ENCODE assay signal across 19 cellular contexts in the genomic region with DNA sequence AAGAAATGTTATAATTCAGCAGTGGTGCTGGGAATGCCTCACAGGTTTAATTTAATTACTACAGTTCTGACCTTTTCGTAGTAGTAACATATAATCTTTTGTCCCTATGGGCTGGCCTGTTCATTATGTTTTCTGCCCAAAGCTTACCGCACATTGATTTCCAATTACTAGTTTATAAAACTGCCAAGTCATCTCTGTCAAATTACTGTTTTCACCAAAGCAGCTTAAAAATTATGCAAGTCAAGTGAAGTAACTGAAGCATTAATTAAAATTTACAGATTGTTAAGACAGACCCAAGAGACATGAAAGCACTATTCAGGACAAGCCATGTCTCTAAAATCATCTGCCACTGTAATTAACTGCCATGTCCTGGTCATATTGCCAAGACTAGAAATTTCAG.
DNase-seq lines count a peak whose midpoint lies in the region; ATAC-seq, FAIRE-seq and TF ChIP-seq lines count a peak whose summit lies in the region.
"Had no signal": no experiment of that assay in that cellular context is flagged by ENCODE, and none has a peak within 500 bp of the region (broad histone marks: within the 10 kb centered on the region; RNA-seq: fewer than 3 reads in every experiment).

No MANE protein-coding gene starts in this region.

- H3K9me3 ChIP-seq in HepG2 (ENCODE audit: low read length) (no peaks in the 10 kb centered on the region), right lobe of liver (no peaks in the 10 kb centered on the region), SK-N-SH (no peaks in the 10 kb centered on the region)
- H3K9me3 ChIP-seq: Caco-2 had no signal

- intact Hi-C loops in HepG2 (cut with micrococcal nuclease; ENCODE audit: unreplicated experiment) = no loop called here
- intact Hi-C loops in right lobe of liver (cut with DNase I) = no loop called here
- intact Hi-C loops in lower leg skin (cut with DNase I; ENCODE audit: low total_unique reads) = no loop called here

- H3K27me3 ChIP-seq in HepG2 (ENCODE audit: control insufficient read depth in 1 of 2, insufficient read depth in 2 of 2, low read length in 2 of 2) (no peaks in the 10 kb centered on the region), right lobe of liver (no peaks in the 10 kb centered on the region), SK-N-SH (ENCODE audit: insufficient read depth) (no peaks in the 10 kb centered on the region)

- H3K4me1 Mint-ChIP-seq in glutamatergic neuron (ENCODE audit: low read depth, unreplicated experiment) = peaks cover 23% of the 10 kb centered on the region
- H3K4me1 Mint-ChIP-seq: CD4-positive, alpha-beta memory T cell had no signal

- no peaks in the 10 kb centered on the region for H3K36me3 ChIP-seq in HepG2 (replicated peaks in 1 of 2; ENCODE audit: control insufficient read depth in 1 of 2, insufficient read depth in 2 of 2, low read length in 2 of 2)
- no peaks in the 10 kb centered on the region for H3K36me3 ChIP-seq in right lobe of liver
- H3K36me3 ChIP-seq in SK-N-SH (replicated peaks in 1 of 2; ENCODE audit: control insufficient read depth in 1 of 2, insufficient read depth in 2 of 2, low read length in 1 of 2) = no peaks in the 10 kb centered on the region

- peaks cover 4% of the 10 kb centered on the region for H3K27me3 Mint-ChIP-seq in glutamatergic neuron (ENCODE audit: unreplicated experiment)
- H3K27me3 Mint-ChIP-seq: CD4-positive, alpha-beta memory T cell had no signal

- POLR2A ChIA-PET in HepG2 (lab: Yijun Ruan, JAX) (no interaction called here), SK-N-SH (lab: Yijun Ruan, JAX) (no interaction called here)

- TF ChIP-seq RAD21 in HepG2 (CRISPR knock-in tag; IDR thresholded peaks at IDR 0.05) (no peak), SK-N-SH (IDR thresholded peaks at IDR 0.05; ENCODE audit: low read length) (no peak)

- H3K27ac Mint-ChIP-seq in glutamatergic neuron (ENCODE audit: unreplicated experiment) = peak overlapping the region; percentile 72
- H3K27ac Mint-ChIP-seq: CD4-positive, alpha-beta memory T cell had no signal

- ATAC-seq in HepG2 (no peak), right lobe of liver (no peak)
- ATAC-seq: GM12878 had no signal

- WGBS in HepG2 (ENCODE audit: low lambda C conversion rate) = 50% methylated on average over 2 of the region's 2 CpGs
- WGBS in right lobe of liver (ENCODE audit: insufficient coverage, low coverage, low lambda C conversion rate, missing lambda C conversion rate) = 50% methylated on average over 2 of the region's 2 CpGs
- 87% methylated on average over 2 of the region's 2 CpGs for WGBS in SK-N-SH (ENCODE audit: low lambda C conversion rate)
- WGBS in lower leg skin, 2 donors = 71 to 86% methylated on average over 2 of the region's 2 CpGs

- H3K4me2 ChIP-seq in HepG2 (ENCODE audit: low read depth, low read length) = no peak overlapping the region
- no peak overlapping the region for H3K4me2 ChIP-seq in SK-N-SH

- H4K20me1 ChIP-seq in HepG2 (ENCODE audit: insufficient read depth, low read length) (no peaks in the 10 kb centered on the region), SK-N-SH (ENCODE audit: insufficient read depth) (no peaks in the 10 kb centered on the region)

- H3K79me2 ChIP-seq in HepG2 (ENCODE audit: insufficient read depth, low read length) (no peaks in the 10 kb centered on the region), SK-N-SH (ENCODE audit: insufficient read depth) (no peaks in the 10 kb centered on the region)

- CTCF ChIA-PET in HepG2 (lab: Yijun Ruan, JAX; ENCODE audit: low intra/inter-chr PET ratio, low total read pairs) (no interaction called here), SK-N-SH (lab: Yijun Ruan, JAX) (interaction anchor here (1.2 to 1.6 kb wide), 2 partner anchors 9 to 11 kb away, joined by 3 to 5 read pairs; no protein-coding TSS in a partner anchor)

- no peak for TF ChIP-seq POLR2A in HepG2 (IDR thresholded peaks at IDR 0.05; ENCODE audit: insufficient read depth in 1 of 2, low read depth in 2 of 2, low read length in 2 of 2)
- no peak for TF ChIP-seq POLR2A in right lobe of liver (IDR thresholded peaks at IDR 0.05)
- TF ChIP-seq POLR2A in lower leg skin (IDR thresholded peaks at IDR 0.05) = no peak

- H3F3A ChIP-seq in SK-N-SH (replicated peaks; ENCODE audit: insufficient read depth) = no peaks in the 10 kb centered on the region

- no peak for FAIRE-seq in HepG2 (lab: Jason Lieb, UNC)
- FAIRE-seq: GM12878, GM19239, H1 had no signal

- in situ Hi-C loops in HepG2 (cut with HindIII; ENCODE audit: extremely low pct_ligation_motif_present, low pct_unique_long_range_greater_than_20kb) = no loop called here

- H2AFZ ChIP-seq in HepG2 (ENCODE audit: low read length) (no peak overlapping the region), SK-N-SH (ENCODE audit: low read depth) (no peak overlapping the region)
- H2AFZ ChIP-seq: GM23248 had no signal

- no peak overlapping the region for H3K9ac ChIP-seq in HepG2 (ENCODE audit: insufficient read depth, low read depth, low read length)
- H3K9ac ChIP-seq in SK-N-SH = no peak overlapping the region
- H3K9ac ChIP-seq: GM23248 had no signal

- no peak for DNase-seq in HepG2 (ENCODE audit: low spot score)
- DNase-seq in right lobe of liver = no peak
- peak; percentile 48 for DNase-seq in NCI-H2227 treated with DMSO at 0.1 percent for 48 hours (lab: John Stamatoyannopoulos, UW)
- no peak for DNase-seq in glutamatergic neuron
- no peak for DNase-seq in SK-N-SH
- DNase-seq in islet precursor cell = no peak
- no peak for DNase-seq in lower leg skin (ENCODE audit: low spot score in 2 of 2)
- DNase-seq: 8988T; C1 segment of cervical spinal cord; Caco-2; CD4-positive, alpha-beta memory T cell; DMS153; DND-41; GM23248; H7; HCEC 1CT had no signal

- no peaks in the 10 kb centered on the region for H3K9me2 ChIP-seq in SK-N-SH

- no peak overlapping the region for H3K4me3 Mint-ChIP-seq in glutamatergic neuron (ENCODE audit: unreplicated experiment)
- H3K4me3 Mint-ChIP-seq: CD4-positive, alpha-beta memory T cell had no signal

- TF ChIP-seq EP300 in HepG2 (IDR thresholded peaks at IDR 0.05; ENCODE audit: low read depth in 2 of 2, low read length in 2 of 2) = no peak
- TF ChIP-seq EP300 in HepG2 (CRISPR knock-in tag; IDR thresholded peaks at IDR 0.05; ENCODE audit: borderline replicate concordance) = no peak
- no peak for TF ChIP-seq EP300 in SK-N-SH (IDR thresholded peaks at IDR 0.05; ENCODE audit: borderline replicate concordance in 1 of 2, low read depth in 1 of 2, low read length in 1 of 2)

- H3K9me3 Mint-ChIP-seq in glutamatergic neuron (ENCODE audit: unreplicated experiment) = peaks cover 2% of the 10 kb centered on the region

- H3K36me3 Mint-ChIP-seq in glutamatergic neuron (ENCODE audit: unreplicated experiment) = no peaks in the 10 kb centered on the region
- H3K36me3 Mint-ChIP-seq: CD4-positive, alpha-beta memory T cell had no signal

- no TSS peak for BruUV-seq in HepG2 (replicated peaks; lab: Mats Ljungman, UMichigan)

- H3K4me1 ChIP-seq in HepG2 (ENCODE audit: insufficient read depth, low read length) (no peaks in the 10 kb centered on the region), right lobe of liver (no peaks in the 10 kb centered on the region), SK-N-SH (ENCODE audit: control insufficient read depth in 1 of 2, insufficient read depth in 2 of 2, low read depth in 1 of 2, low read length in 1 of 2) (peaks cover 0 to 2% of the 10 kb centered on the region in 2 experiments; a peak in 1 of 4 replicates)

- H3K4me3 ChIP-seq in HepG2 (replicated peaks in 1 of 3; ENCODE audit: insufficient read depth in 1 of 3, low read depth in 2 of 3, low read length in 3 of 3) = no peak overlapping the region
- no peak overlapping the region for H3K4me3 ChIP-seq in right lobe of liver
- no peak overlapping the region for H3K4me3 ChIP-seq in SK-N-SH (ENCODE audit: low read depth in 2 of 2, low read length in 1 of 2)
- no peak overlapping the region for H3K4me3 ChIP-seq in lower leg skin (ENCODE audit: low read depth, poor library complexity, severe bottlenecking)
- H3K4me3 ChIP-seq: GM12878, GM23248 had no signal

- H3K27ac ChIP-seq in HepG2 (ENCODE audit: extremely low read length, insufficient read depth, low read length) = no peak overlapping the region
- H3K27ac ChIP-seq in right lobe of liver = no peak overlapping the region
- no peak overlapping the region for H3K27ac ChIP-seq in SK-N-SH (ENCODE audit: low read depth in 2 of 2, low read length in 1 of 2)
- H3K27ac ChIP-seq: GM23248 had no signal

- TF ChIP-seq CTCF in HepG2 (CRISPR knock-in tag; IDR thresholded peaks at IDR 0.05) = no peak
- TF ChIP-seq CTCF in right lobe of liver (IDR thresholded peaks at IDR 0.05) = no peak
- TF ChIP-seq CTCF in glutamatergic neuron (IDR thresholded peaks at IDR 0.05; ENCODE audit: partially characterized antibody, unreplicated experiment) = no peak
- TF ChIP-seq CTCF in SK-N-SH (IDR thresholded peaks at IDR 0.05) = no peak
- TF ChIP-seq CTCF in lower leg skin (IDR thresholded peaks at IDR 0.05) = no peak

TF ChIP-seq in HepG2, 621 proteins besides CTCF, POLR2A, EP300 and RAD21 (continues in another document):
- TF ChIP-seq MEIS1 (CRISPR knock-in tag; IDR thresholded peaks at IDR 0.05; ENCODE audit: borderline replicate concordance) (no peak), FOXO1 (CRISPR knock-in tag; IDR thresholded peaks at IDR 0.05) (no peak), NFE2L2 (IDR thresholded peaks at IDR 0.05; ENCODE audit: low read length) (0 out of 2 replicates have a peak, but pooled peaks have one; percentile 49)

TF ChIP-seq in SK-N-SH, 30 proteins besides CTCF, POLR2A, EP300 and RAD21 (continues in another document):
- TF ChIP-seq, protein P1, sequence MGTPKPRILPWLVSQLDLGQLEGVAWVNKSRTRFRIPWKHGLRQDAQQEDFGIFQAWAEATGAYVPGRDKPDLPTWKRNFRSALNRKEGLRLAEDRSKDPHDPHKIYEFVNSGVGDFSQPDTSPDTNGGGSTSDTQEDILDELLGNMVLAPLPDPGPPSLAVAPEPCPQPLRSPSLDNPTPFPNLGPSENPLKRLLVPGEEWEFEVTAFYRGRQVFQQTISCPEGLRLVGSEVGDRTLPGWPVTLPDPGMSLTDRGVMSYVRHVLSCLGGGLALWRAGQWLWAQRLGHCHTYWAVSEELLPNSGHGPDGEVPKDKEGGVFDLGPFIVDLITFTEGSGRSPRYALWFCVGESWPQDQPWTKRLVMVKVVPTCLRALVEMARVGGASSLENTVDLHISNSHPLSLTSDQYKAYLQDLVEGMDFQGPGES (IDR thresholded peaks at IDR 0.05; ENCODE audit: low read depth, low read length) = no peak
- TF ChIP-seq FOXM1 (IDR thresholded peaks at IDR 0.05; ENCODE audit: low read depth) = no peak
- no peak for TF ChIP-seq CHD2 (IDR thresholded peaks at IDR 0.05; ENCODE audit: low read length, partially characterized antibody)
- TF ChIP-seq ELF1 (IDR thresholded peaks at IDR 0.05) = no peak
- no peak for TF ChIP-seq MEF2A (IDR thresholded peaks at IDR 0.05; ENCODE audit: borderline replicate concordance, low read depth)
- no peak for TF ChIP-seq NFIC (IDR thresholded peaks at IDR 0.05; ENCODE audit: borderline replicate concordance)
- TF ChIP-seq GATA2 (CRISPR knock-in tag; IDR thresholded peaks at IDR 0.05) = no peak
- TF ChIP-seq, protein P2, sequence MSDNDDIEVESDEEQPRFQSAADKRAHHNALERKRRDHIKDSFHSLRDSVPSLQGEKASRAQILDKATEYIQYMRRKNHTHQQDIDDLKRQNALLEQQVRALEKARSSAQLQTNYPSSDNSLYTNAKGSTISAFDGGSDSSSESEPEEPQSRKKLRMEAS (IDR thresholded peaks at IDR 0.05; ENCODE audit: low read depth) = no peak
- TF ChIP-seq MXI1 (IDR thresholded peaks at IDR 0.05; ENCODE audit: low read depth, low read length) = no peak
